8 cellular contexts compared by ENCODE assay signal in the genomic region with DNA sequence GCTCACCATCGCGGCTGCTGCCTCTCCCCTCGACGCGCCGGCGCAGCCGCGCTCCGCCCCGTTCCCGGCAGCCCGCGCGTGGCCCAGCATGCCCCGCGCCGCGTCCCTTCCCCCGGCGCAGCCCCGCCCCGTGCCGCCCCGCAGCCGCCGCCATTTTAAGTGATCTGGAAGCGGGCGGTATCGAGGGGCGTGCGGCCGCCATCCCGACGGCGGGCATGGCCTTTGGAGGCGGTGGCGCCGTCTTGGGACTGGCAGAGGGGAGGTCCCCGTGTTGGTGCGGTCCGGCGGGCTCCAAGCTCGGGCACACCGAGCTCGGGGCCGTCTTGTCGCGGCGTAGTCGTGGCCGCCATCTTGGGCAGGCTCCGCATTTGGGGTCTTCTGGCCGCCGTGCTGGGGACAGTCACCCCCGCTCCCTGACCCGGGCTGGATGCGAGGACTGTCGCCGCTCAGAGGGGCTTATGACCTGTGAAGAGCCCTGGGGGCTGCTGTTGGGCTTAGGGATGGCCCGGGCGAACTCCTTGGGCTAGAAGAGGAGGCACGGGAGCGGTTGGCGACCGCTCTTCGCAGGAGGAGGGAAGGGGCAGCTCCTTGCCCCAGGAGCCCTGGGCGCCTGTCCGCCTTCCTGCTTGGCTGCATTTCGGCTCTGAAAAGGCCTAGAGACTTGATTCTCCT. TPM values are rescaled to one million over a fixed set of nuclear protein-coding genes. Genes with fewer than 3 reads are reported as not detected.
DNase-seq lines count a peak whose midpoint lies in the region; ATAC-seq and TF ChIP-seq lines count a peak whose summit lies in the region.

A gene (minus strand): TSS at position 50 of the 672 bp plus-strand sequence. CDS start 41 bp downstream, at position 9.

- H2AFZ ChIP-seq in GM23338 (0 out of 2 replicates have a peak within 1 kb of the TSS, but pooled peaks have one; percentile 84), SK-N-SH (ENCODE audit: low read depth) (no peak within 1 kb of the TSS; the same call in 1 of the 2 replicates)

- H3K9me2 ChIP-seq in GM23338 (ENCODE audit: insufficient read depth) (no peaks in the 10 kb centered on the region), SK-N-SH (no peaks in the 10 kb centered on the region)

- 0% methylated on average over 19 of the region's 70 CpGs for WGBS in SK-N-SH (ENCODE audit: low lambda C conversion rate)
- no CpG with 5 or more reads among the region's 70 CpGs for WGBS in suprapubic skin

- TF ChIP-seq CTCF in GM23338 (conservative IDR thresholded peaks at IDR 0.05; ENCODE audit: low read depth in 2 of 2) (no peak), SK-N-SH (IDR thresholded peaks at IDR 0.05) (no peak), omental fat pad (IDR thresholded peaks at IDR 0.05) (no peak), suprapubic skin (IDR thresholded peaks at IDR 0.05) (no peak)

- POLR2A ChIA-PET in SK-N-SH (lab: Yijun Ruan, JAX), result interaction anchor here (0.5 to 2.1 kb wide), 5 partner anchors 14 to 133 kb away, joined by 3 to 6 read pairs (median 4); no protein-coding TSS in a partner anchor

- H3K36me3 Mint-ChIP-seq in GM23338 (ENCODE audit: low read depth), result peaks cover 35% of the 10 kb centered on the region

- DNase-seq in EL (peak; percentile 80), GM23338 (ENCODE audit: low spot score) (peak; percentile 90), M059J (ENCODE audit: low read depth) (peak; percentile 82), SK-N-SH (peak; percentile 99), globus pallidus (ENCODE audit: low spot score) (peak; percentile 78), omental fat pad (ENCODE audit: low spot score) (no peak), suprapubic skin (ENCODE audit: low spot score in 2 of 2) (peak; percentile 91 to 94)
- peak; percentile 92 for DNase-seq in activated naive CD4-positive, alpha-beta T cell treated with anti-CD3 and anti-CD28 coated beads, Interleukin-2, amount 50 U/mL, for 16 hours

- ATAC-seq in GM23338, result peak; percentile 68
- peak; percentile 89 for ATAC-seq in omental fat pad (ENCODE audit: low FRiP score)

- peaks cover 14% of the 10 kb centered on the region for H3K4me1 ChIP-seq in GM23338 (ENCODE audit: insufficient read depth)
- H3K4me1 ChIP-seq in SK-N-SH (ENCODE audit: control insufficient read depth in 1 of 2, insufficient read depth in 2 of 2, low read depth in 1 of 2, low read length in 1 of 2), result peaks cover 11 to 25% of the 10 kb centered on the region in 2 experiments; a peak in 2 of 4 replicates
- H3K4me1 ChIP-seq in suprapubic skin, result peaks cover 37% of the 10 kb centered on the region

- peaks cover 26% of the 10 kb centered on the region for H3K79me2 ChIP-seq in GM23338 (replicated peaks; ENCODE audit: insufficient read depth)
- peaks cover 47% of the 10 kb centered on the region for H3K79me2 ChIP-seq in SK-N-SH (ENCODE audit: insufficient read depth)

- H4K20me1 ChIP-seq in GM23338 (replicated peaks; ENCODE audit: insufficient read depth), result peaks cover 11% of the 10 kb centered on the region
- H4K20me1 ChIP-seq in SK-N-SH (ENCODE audit: insufficient read depth), result peaks cover 14% of the 10 kb centered on the region

- TF ChIP-seq EP300 in SK-N-SH (IDR thresholded peaks at IDR 0.05; ENCODE audit: borderline replicate concordance in 1 of 2, low read depth in 1 of 2, low read length in 1 of 2) (no peak), suprapubic skin (IDR thresholded peaks at IDR 0.05) (no peak)

- peak; percentile 57 to 82 for TF ChIP-seq POLR2A in suprapubic skin (IDR thresholded peaks at IDR 0.05)

- 0 out of 2 replicates have a peak, but pooled peaks cover 3% of the 10 kb centered on the region for H3K36me3 ChIP-seq in GM23338 (ENCODE audit: insufficient read depth)
- H3K36me3 ChIP-seq in SK-N-SH (replicated peaks in 1 of 2; ENCODE audit: control insufficient read depth in 1 of 2, insufficient read depth in 2 of 2, low read length in 1 of 2), result peaks cover 8 to 18% of the 10 kb centered on the region in 2 experiments
- peaks cover 19% of the 10 kb centered on the region for H3K36me3 ChIP-seq in suprapubic skin

- H3K4me2 ChIP-seq in GM23338 (peak within 1 kb of the TSS; percentile 97), SK-N-SH (peak within 1 kb of the TSS; percentile 97)

- H3K27ac Mint-ChIP-seq in GM23338, result peak within 1 kb of the TSS; percentile 98

- peaks cover 24% of the 10 kb centered on the region for H3K27me3 Mint-ChIP-seq in GM23338 (ENCODE audit: insufficient read depth, low read depth, poor library complexity)

- H3K27me3 ChIP-seq in GM23338 (ENCODE audit: insufficient read depth) (no peaks in the 10 kb centered on the region), SK-N-SH (ENCODE audit: insufficient read depth) (no peaks in the 10 kb centered on the region), suprapubic skin (no peaks in the 10 kb centered on the region)

- no peaks in the 10 kb centered on the region for H3K9me3 ChIP-seq in SK-N-SH
- no peaks in the 10 kb centered on the region for H3K9me3 ChIP-seq in suprapubic skin

- TF ChIP-seq RAD21 in SK-N-SH (IDR thresholded peaks at IDR 0.05; ENCODE audit: low read length), result no peak

- CTCF ChIA-PET in SK-N-SH (lab: Yijun Ruan, JAX), result interaction anchor here (0.9 to 2.2 kb wide), 4 partner anchors 13 to 91 kb away, joined by 3 to 11 read pairs (median 4); no protein-coding TSS in a partner anchor

- peak within 1 kb of the TSS; percentile 92 for H3K4me3 Mint-ChIP-seq in GM23338

- H3F3A ChIP-seq in GM23338 (replicated peaks; ENCODE audit: low read depth) (peaks cover 25% of the 10 kb centered on the region), SK-N-SH (replicated peaks; ENCODE audit: insufficient read depth) (peaks cover 2% of the 10 kb centered on the region)

- H3K4me1 Mint-ChIP-seq in GM23338, result peaks cover 22% of the 10 kb centered on the region

- H3K27ac ChIP-seq in GM23338 (ENCODE audit: low read depth), result peak within 1 kb of the TSS; percentile 97
- H3K27ac ChIP-seq in SK-N-SH (ENCODE audit: low read depth in 2 of 2, low read length in 1 of 2), result peak within 1 kb of the TSS; percentile 94 to 97
- H3K27ac ChIP-seq in suprapubic skin, result peak within 1 kb of the TSS; percentile 100

- H3K9ac ChIP-seq in SK-N-SH, result peak within 1 kb of the TSS; percentile 100

- H3K9me3 Mint-ChIP-seq in GM23338, result no peaks in the 10 kb centered on the region; the same call in 1 of the 3 replicates

- H3K4me3 ChIP-seq in GM23338 (peak within 1 kb of the TSS; percentile 98), SK-N-SH (ENCODE audit: low read depth in 2 of 2, low read length in 1 of 2) (peak within 1 kb of the TSS; percentile 88 to 91), suprapubic skin (peak within 1 kb of the TSS; percentile 84)

TF ChIP-seq in GM23338, 12 proteins besides CTCF, POLR2A, EP300 and RAD21 (continues in another document):
- TF ChIP-seq POLR2AphosphoS5 (IDR thresholded peaks at IDR 0.05; ENCODE audit: low read depth), result peak; percentile 74
- no peak for TF ChIP-seq EZH2 (IDR thresholded peaks at IDR 0.05; ENCODE audit: low read depth, unreplicated experiment)
- TF ChIP-seq NANOG (IDR thresholded peaks at IDR 0.05; ENCODE audit: borderline replicate concordance), result no peak
- no peak for TF ChIP-seq JUNB (IDR thresholded peaks at IDR 0.05; ENCODE audit: unreplicated experiment)

TF ChIP-seq in SK-N-SH, 30 proteins besides CTCF, POLR2A, EP300 and RAD21 (continues in another document):
- TF ChIP-seq TCF12 (IDR thresholded peaks at IDR 0.05) (no peak), FOSL2 (IDR thresholded peaks at IDR 0.05; ENCODE audit: borderline replicate concordance, low read depth) (no peak), ELF1 (IDR thresholded peaks at IDR 0.05) (no peak), POLR2AphosphoS5 (IDR thresholded peaks at IDR 0.05; ENCODE audit: low read depth, low read length) (peak; percentile 86), RFX5 (IDR thresholded peaks at IDR 0.05; ENCODE audit: low read length) (no peak), SMC3 (IDR thresholded peaks at IDR 0.05; ENCODE audit: low read depth, low read length) (peak; percentile 6; the same call in 1 of the 2 replicates), GATA2 (CRISPR knock-in tag; IDR thresholded peaks at IDR 0.05) (no peak)
- TF ChIP-seq, protein P1, sequence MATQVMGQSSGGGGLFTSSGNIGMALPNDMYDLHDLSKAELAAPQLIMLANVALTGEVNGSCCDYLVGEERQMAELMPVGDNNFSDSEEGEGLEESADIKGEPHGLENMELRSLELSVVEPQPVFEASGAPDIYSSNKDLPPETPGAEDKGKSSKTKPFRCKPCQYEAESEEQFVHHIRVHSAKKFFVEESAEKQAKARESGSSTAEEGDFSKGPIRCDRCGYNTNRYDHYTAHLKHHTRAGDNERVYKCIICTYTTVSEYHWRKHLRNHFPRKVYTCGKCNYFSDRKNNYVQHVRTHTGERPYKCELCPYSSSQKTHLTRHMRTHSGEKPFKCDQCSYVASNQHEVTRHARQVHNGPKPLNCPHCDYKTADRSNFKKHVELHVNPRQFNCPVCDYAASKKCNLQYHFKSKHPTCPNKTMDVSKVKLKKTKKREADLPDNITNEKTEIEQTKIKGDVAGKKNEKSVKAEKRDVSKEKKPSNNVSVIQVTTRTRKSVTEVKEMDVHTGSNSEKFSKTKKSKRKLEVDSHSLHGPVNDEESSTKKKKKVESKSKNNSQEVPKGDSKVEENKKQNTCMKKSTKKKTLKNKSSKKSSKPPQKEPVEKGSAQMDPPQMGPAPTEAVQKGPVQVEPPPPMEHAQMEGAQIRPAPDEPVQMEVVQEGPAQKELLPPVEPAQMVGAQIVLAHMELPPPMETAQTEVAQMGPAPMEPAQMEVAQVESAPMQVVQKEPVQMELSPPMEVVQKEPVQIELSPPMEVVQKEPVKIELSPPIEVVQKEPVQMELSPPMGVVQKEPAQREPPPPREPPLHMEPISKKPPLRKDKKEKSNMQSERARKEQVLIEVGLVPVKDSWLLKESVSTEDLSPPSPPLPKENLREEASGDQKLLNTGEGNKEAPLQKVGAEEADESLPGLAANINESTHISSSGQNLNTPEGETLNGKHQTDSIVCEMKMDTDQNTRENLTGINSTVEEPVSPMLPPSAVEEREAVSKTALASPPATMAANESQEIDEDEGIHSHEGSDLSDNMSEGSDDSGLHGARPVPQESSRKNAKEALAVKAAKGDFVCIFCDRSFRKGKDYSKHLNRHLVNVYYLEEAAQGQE (IDR thresholded peaks at IDR 0.05; ENCODE audit: low read depth, low read length), result peak; percentile 51; the same call in 1 of the 2 replicates

RNA-seq across cellular contexts. Expression of the gene that starts here (rescaled TPM):
- total RNA-seq in GM23338 (2014; rRNA removed; shearing (Covaris generic)), result 278 and 696 TPM in 2 replicates
- polyA plus RNA-seq in GM23338 (2016; fragmentation: Nextera tagmentation; extraction: Ambion mirVana), result 756 and 851 TPM in 2 replicates
- total RNA-seq in M059J (2014; rRNA removed; shearing (Covaris generic)), result 351 and 758 TPM in 2 replicates
- polyA plus RNA-seq in SK-N-SH (2012; rRNA removed), result 327 and 329 TPM in 2 replicates
- polyA plus RNA-seq in SK-N-SH (2012; cell fraction: cytosol; rRNA removed), result 163 and 229 TPM in 2 replicates
- polyA plus RNA-seq in SK-N-SH (2012; cell fraction: nucleus; rRNA removed), result 96.2 and 161 TPM in 2 replicates
- 100 to 1,000 TPM; 181 to 341 (median 323) TPM for total RNA-seq in omental fat pad
- 100 to 1,000 TPM; 174 to 249 (median 213) TPM for total RNA-seq in suprapubic skin
